In the genomic region with DNA sequence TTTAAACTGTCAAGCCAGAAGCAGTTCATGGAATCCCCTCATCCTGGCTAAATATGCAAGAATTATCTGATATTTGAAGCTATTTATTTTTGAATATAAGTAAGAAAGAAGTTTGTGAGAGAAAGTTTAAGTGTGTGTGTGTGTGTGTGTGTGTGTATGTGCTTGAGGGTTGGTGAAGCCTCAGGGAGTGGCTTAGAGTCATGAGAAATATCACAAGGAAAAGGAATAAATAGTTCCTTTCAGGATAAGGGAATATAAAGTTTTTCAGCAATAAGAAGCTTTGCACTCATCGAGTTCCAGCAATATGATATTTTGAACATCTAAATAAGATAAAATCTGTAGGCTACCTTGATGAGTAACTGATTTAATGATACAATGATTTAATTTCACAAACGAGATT, we compare ENCODE assay signal across 24 cellular contexts.
"Had no signal": no experiment of that assay in that cellular context is flagged by ENCODE, and none has a peak within 500 bp of the region (broad histone marks: within the 10 kb centered on the region; RNA-seq: fewer than 3 reads in every experiment).

No MANE protein-coding gene starts in this region.

- H3K9me3 ChIP-seq: gastrocnemius medialis, neutrophil, pancreas, right lobe of liver, stomach, testis, tibial artery, upper lobe of left lung, vagina had no signal

- DNase-seq: dermis blood vessel endothelial cell; effector memory CD4-positive, alpha-beta T cell; erythroblast; gastrocnemius medialis; head of caudate nucleus; mesenchymal stem cell; midbrain; naive thymus-derived CD8-positive, alpha-beta T cell; pancreas; right lobe of liver; stimulated activated CD4-positive, alpha-beta T cell treated with anti-CD3 and anti-CD28 coated beads, Interleukin-12 subunit alpha, Interleukin-12 subunit beta, amount 100 ng/mL, for 4 hours; stimulated activated CD4-positive, alpha-beta T cell treated with anti-CD3 and anti-CD28 coated beads, Interleukin-2, amount 100 ng/mL, for 24 hours; stimulated activated CD4-positive, alpha-beta T cell treated with anti-CD3 and anti-CD28 coated beads, Interleukin-4, amount 100 ng/mL, for 24 hours; stimulated activated naive CD4-positive, alpha-beta T cell treated with Interleukin-2 at 50 U/mL for 16 hours; stomach; testis; tibial artery; upper lobe of left lung had no signal

- H3K4me3 ChIP-seq: coronary artery, gastrocnemius medialis, pancreas, right lobe of liver, smooth muscle cell, stomach, testis, tibial artery, upper lobe of left lung, vagina had no signal

- H3K4me1 ChIP-seq: gastrocnemius medialis, pancreas, right lobe of liver, testis, tibial artery, upper lobe of left lung had no signal

- H3K36me3 ChIP-seq: gastrocnemius medialis, neutrophil, pancreas, right lobe of liver, stomach, tibial artery, upper lobe of left lung, vagina had no signal

- H3K27me3 ChIP-seq: gastrocnemius medialis, neutrophil, pancreas, right lobe of liver, stomach, testis, tibial artery, upper lobe of left lung, vagina had no signal

- H3K27ac ChIP-seq: coronary artery, gastrocnemius medialis, neutrophil, pancreas, right lobe of liver, stomach, testis, tibial artery, upper lobe of left lung, vagina had no signal

- ATAC-seq: gastrocnemius medialis; left lobe of liver; naive thymus-derived CD8-positive, alpha-beta T cell; pancreas; right lobe of liver; stimulated activated effector memory CD8-positive, alpha-beta T cell treated with anti-CD3 and anti-CD28 coated beads, Interleukin-12 subunit alpha, Interleukin-12 subunit beta, amount 100 ng/mL, for 72 hours had no signal
